In the genomic region with DNA sequence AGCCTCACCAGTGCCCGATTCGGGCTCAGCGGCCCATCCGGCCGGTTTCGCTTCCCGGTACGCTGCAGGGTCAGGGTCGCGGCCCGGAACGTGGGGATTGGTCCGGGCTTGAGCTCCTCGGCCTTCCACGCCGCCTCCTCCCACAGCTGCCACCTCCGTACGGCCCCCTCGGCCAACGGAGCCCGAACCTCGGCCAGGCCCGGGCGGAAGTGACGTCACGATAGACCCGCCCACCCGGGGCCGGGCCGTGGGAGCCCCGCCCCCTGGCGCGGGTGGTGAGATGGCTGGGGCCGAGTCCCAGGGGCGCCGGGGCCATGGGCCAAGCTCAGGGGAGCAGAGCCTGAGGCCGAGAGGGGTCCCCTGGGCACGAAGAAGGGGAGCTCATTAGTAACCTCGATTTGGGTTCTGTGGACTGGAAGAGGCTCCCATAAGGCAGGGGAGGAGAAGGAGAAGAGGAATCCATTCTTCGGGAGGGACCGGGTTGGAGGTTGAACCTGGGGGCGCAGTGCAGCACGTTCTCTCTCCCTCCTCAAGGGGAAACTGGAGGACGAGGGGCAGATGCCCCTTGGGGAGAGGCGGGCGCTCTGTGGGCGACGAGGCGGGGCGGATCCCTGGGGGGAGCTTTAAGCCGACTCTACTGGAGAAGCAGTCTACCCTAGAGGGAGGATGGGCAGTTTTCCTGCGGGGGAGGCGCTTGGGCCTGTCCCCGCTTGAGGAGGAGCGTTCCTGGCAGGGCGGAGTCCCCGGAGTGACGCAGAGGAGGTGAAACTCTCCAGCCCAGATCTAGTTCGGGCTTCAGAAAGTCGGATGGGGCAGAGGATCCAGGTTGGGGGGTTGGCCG, we compare ENCODE assay signal across 8 cellular contexts. TPM values are rescaled to one million over a fixed set of nuclear protein-coding genes. Genes with fewer than 3 reads are reported as not detected.
DNase-seq lines count a peak whose midpoint lies in the region; ATAC-seq and TF ChIP-seq lines count a peak whose summit lies in the region.

A gene with protein sequence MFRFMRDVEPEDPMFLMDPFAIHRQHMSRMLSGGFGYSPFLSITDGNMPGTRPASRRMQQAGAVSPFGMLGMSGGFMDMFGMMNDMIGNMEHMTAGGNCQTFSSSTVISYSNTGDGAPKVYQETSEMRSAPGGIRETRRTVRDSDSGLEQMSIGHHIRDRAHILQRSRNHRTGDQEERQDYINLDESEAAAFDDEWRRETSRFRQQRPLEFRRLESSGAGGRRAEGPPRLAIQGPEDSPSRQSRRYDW (minus strand): TSS at position 211 of the 841 bp plus-strand sequence. CDS start 807 bp downstream, outside the sequence.

- H3K27me3 ChIP-seq in osteoblast (ENCODE audit: insufficient read depth, low read length) (no peaks in the 10 kb centered on the region), thoracic aorta (replicated peaks; ENCODE audit: insufficient read depth) (no peaks in the 10 kb centered on the region)

- H3K4me3 Mint-ChIP-seq in activated naive CD8-positive, alpha-beta T cell: peak within 1 kb of the TSS; percentile 94

- H3K36me3 ChIP-seq in osteoblast (ENCODE audit: insufficient read depth, low read length) (peaks cover 40% of the 10 kb centered on the region), thoracic aorta (peaks cover 33% of the 10 kb centered on the region)

- DNase-seq in GM10266 (ENCODE audit: extremely low spot score) (peak; percentile 98), NCI-H1105 (lab: John Stamatoyannopoulos, UW) (peak; percentile 96), SKM-1 treated with dmso at 0.1 percent for 144 hours (lab: John Stamatoyannopoulos, UW; ENCODE audit: unreplicated experiment) (peak; percentile 76), glomerular visceral epithelial cell (ENCODE audit: extremely low spot score) (peak; percentile 99), osteoblast (ENCODE audit: insufficient read length, low spot score, missing footprints) (peak; percentile 99), thoracic aorta (ENCODE audit: low spot score) (peak; percentile 94)

- H3K27ac ChIP-seq in osteoblast (ENCODE audit: low read depth, low read length) (peak within 1 kb of the TSS; percentile 97), thoracic aorta (peak within 1 kb of the TSS; percentile 89 to 92)

- peak; percentile 92 for TF ChIP-seq CTCF in GM10266 (IDR thresholded peaks at IDR 0.05; ENCODE audit: control insufficient read depth, insufficient read depth, low read depth, missing control alignments)
- TF ChIP-seq CTCF in osteoblast (IDR thresholded peaks at IDR 0.05; ENCODE audit: extremely low read depth, low read depth, low read length): peak; percentile 98
- TF ChIP-seq CTCF in thoracic aorta (IDR thresholded peaks at IDR 0.05): no peak

- H3K27ac Mint-ChIP-seq in activated naive CD8-positive, alpha-beta T cell: peak within 1 kb of the TSS; percentile 98

- H3K27me3 Mint-ChIP-seq in activated naive CD8-positive, alpha-beta T cell: no peaks in the 10 kb centered on the region

- peak within 1 kb of the TSS; percentile 96 for H3K4me2 ChIP-seq in osteoblast (ENCODE audit: insufficient read depth, low read length)

- peak within 1 kb of the TSS; percentile 97 for H2AFZ ChIP-seq in osteoblast (ENCODE audit: low read length)

- H4K20me1 ChIP-seq in osteoblast (ENCODE audit: insufficient read depth, low read length): peaks cover 33% of the 10 kb centered on the region

- H3K9me3 ChIP-seq in osteoblast (ENCODE audit: low read depth, low read length) (no peaks in the 10 kb centered on the region), thoracic aorta (no peaks in the 10 kb centered on the region)

- peaks cover 33% of the 10 kb centered on the region for H3K79me2 ChIP-seq in osteoblast (ENCODE audit: insufficient read depth, low read length)

- H3K4me1 Mint-ChIP-seq in activated naive CD8-positive, alpha-beta T cell (ENCODE audit: low read depth): peaks cover 19% of the 10 kb centered on the region

- H3K9me3 Mint-ChIP-seq in activated naive CD8-positive, alpha-beta T cell (ENCODE audit: low read depth): no peaks in the 10 kb centered on the region

- H3K4me1 ChIP-seq in osteoblast (ENCODE audit: insufficient read depth, low read length) (peaks cover 19% of the 10 kb centered on the region), thoracic aorta (ENCODE audit: control insufficient read depth in 1 of 2, low read depth in 2 of 2) (peaks cover 9 to 22% of the 10 kb centered on the region in 2 donors)

- peak within 1 kb of the TSS; percentile 98 for H3K4me3 ChIP-seq in osteoblast (ENCODE audit: insufficient read depth, low read length)
- peak within 1 kb of the TSS; percentile 98 for H3K4me3 ChIP-seq in thoracic aorta

- ATAC-seq in HG02623 (IDR thresholded peaks at IDR 0.05; ENCODE audit: unreplicated experiment) (peak; percentile 86), thoracic aorta (ENCODE audit: insufficient number of reproducible peaks, low FRiP score, low read depth) (peak; percentile 99)

- H3K36me3 Mint-ChIP-seq in activated naive CD8-positive, alpha-beta T cell: no peaks in the 10 kb centered on the region

RNA-seq across cellular contexts. Expression of the gene that starts here (rescaled TPM):
- total RNA-seq in osteoblast (118 and 138 TPM in 2 replicates), thoracic aorta (100 to 1,000 TPM; 129 to 179 TPM)

Comparison
In these comparisons a context has a peak if more than half of its experiments do, and no peak if none do; other contexts are left out.
1. Peak in every context shown above with its lines: DNase-seq, ATAC-seq, H3K4me3 ChIP-seq and H3K27ac ChIP-seq.